In genomic region chr12:123043536-123044001, GRCh38 we compare ENCODE assay signal across 8 cellular contexts.
DNase-seq lines count a peak whose midpoint lies in the region; ATAC-seq, FAIRE-seq and TF ChIP-seq lines count a peak whose summit lies in the region.

No MANE protein-coding gene starts in this region.

- POLR2A ChIA-PET in activated B cell treated with CpG ODN at 0.5 μM for 24 hours (lab: Charles Lee) = interaction anchor here (0.5 to 2.4 kb wide), 10 partner anchors 22 to 1394 kb away, joined by 3 to 19 read pairs (median 4); partner anchors contain the start of genes DDX55, MPHOSPH9 and MTRFR
- POLR2A ChIA-PET in MCF 10A (lab: Yijun Ruan, JAX) = interaction anchor here (1.0 to 2.2 kb wide), 3 partner anchors 73 to 194 kb away, joined by 4 to 8 read pairs (median 4); no protein-coding TSS in a partner anchor

- H3K9me3 Mint-ChIP-seq in activated B cell treated with CpG ODN at 0.5 μM for 24 hours = no peaks in the 10 kb centered on the region
- H3K9me3 Mint-ChIP-seq in MCF 10A (ENCODE audit: unreplicated experiment) = no peaks in the 10 kb centered on the region

- DNase-seq in GM12891 (ENCODE audit: insufficient read length, low spot score) (no peak), NCI-H2029 (lab: John Stamatoyannopoulos, UW) (peak; percentile 65), activated B cell treated with CpG ODN at 0.5 μM for 24 hours (peak; percentile 51), MCF 10A (ENCODE audit: unreplicated experiment) (peak; percentile 73), iris pigment epithelial cell (ENCODE audit: low read depth) (peak; percentile 98)
- peak; percentile 65 for DNase-seq in stimulated activated CD4-positive, alpha-beta T cell treated with anti-CD3 and anti-CD28 coated beads, Interleukin-12 subunit alpha, Interleukin-12 subunit beta, amount 100 ng/mL, for 4 hours

- TF ChIP-seq CTCF in activated B cell treated with CpG ODN at 0.5 μM for 24 hours (IDR thresholded peaks at IDR 0.05) (no peak), MCF 10A (IDR thresholded peaks at IDR 0.05; ENCODE audit: unreplicated experiment) (peak; percentile 60)

- intact Hi-C loops in activated B cell treated with CpG ODN at 0.5 μM for 24 hours (cut with micrococcal nuclease) (loop anchor here (1.0 to 5.0 kb wide), 5 partner anchors 44 to 574 kb away; partner anchors contain the start of gene PITPNM2), MCF 10A (cut with micrococcal nuclease) (loop anchor here (1.0 kb wide), 2 partner anchors 108 to 195 kb away; partner anchors contain the start of gene PITPNM2)

- H3K27me3 Mint-ChIP-seq in activated B cell treated with CpG ODN at 0.5 μM for 24 hours (no peaks in the 10 kb centered on the region), MCF 10A (ENCODE audit: insufficient read depth, unreplicated experiment) (no peaks in the 10 kb centered on the region)

- H3K27ac Mint-ChIP-seq in activated B cell treated with CpG ODN at 0.5 μM for 24 hours (no peak overlapping the region), MCF 10A (ENCODE audit: low read depth, unreplicated experiment) (no peak overlapping the region)

- H3K36me3 Mint-ChIP-seq in activated B cell treated with CpG ODN at 0.5 μM for 24 hours (ENCODE audit: low read depth) (no peaks in the 10 kb centered on the region), MCF 10A (ENCODE audit: insufficient read depth, unreplicated experiment) (no peaks in the 10 kb centered on the region)

- FAIRE-seq in GM12891 (lab: Jason Lieb, UNC) = peak; percentile 84

- ATAC-seq in activated B cell treated with CpG ODN at 0.5 μM for 24 hours (ENCODE audit: low read depth) (peak; percentile 97), GM18498 (IDR thresholded peaks at IDR 0.05; ENCODE audit: unreplicated experiment) (no peak), GM18867 (IDR thresholded peaks at IDR 0.05; ENCODE audit: unreplicated experiment) (no peak)

- no peak overlapping the region for H3K4me3 Mint-ChIP-seq in activated B cell treated with CpG ODN at 0.5 μM for 24 hours
- H3K4me3 Mint-ChIP-seq in MCF 10A (ENCODE audit: unreplicated experiment) = no peak overlapping the region

- TF ChIP-seq POLR2A in GM12891 (IDR thresholded peaks at IDR 0.05; ENCODE audit: low read depth, low read length) = no peak

- CTCF ChIA-PET in activated B cell treated with CpG ODN at 0.5 μM for 24 hours (lab: Charles Lee) (interaction anchor here (0.7 to 6.5 kb wide), 21 partner anchors 12 to 196 kb away, joined by 3 to 106 read pairs (median 4); partner anchors contain the start of genes MPHOSPH9, MTRFR and PITPNM2), MCF 10A (lab: Yijun Ruan, JAX) (interaction anchor here (0.5 to 4.6 kb wide), 22 partner anchors 15 to 208 kb away, joined by 3 to 26 read pairs (median 4); partner anchors contain the start of gene MPHOSPH9)

- BruUV-seq in MCF 10A (replicated peaks; lab: Mats Ljungman, UMichigan) = no TSS peak

- H3K4me1 Mint-ChIP-seq in activated B cell treated with CpG ODN at 0.5 μM for 24 hours = peaks cover 16% of the 10 kb centered on the region
- H3K4me1 Mint-ChIP-seq in MCF 10A (ENCODE audit: insufficient read depth, unreplicated experiment) = no peaks in the 10 kb centered on the region

TF ChIP-seq in GM12891, 5 proteins besides CTCF, POLR2A, EP300 and RAD21:
- TF ChIP-seq PAX5 (IDR thresholded peaks at IDR 0.05; ENCODE audit: insufficient read depth, low read length, severe bottlenecking) = no peak
- TF ChIP-seq POU2F2 (IDR thresholded peaks at IDR 0.05; ENCODE audit: low read depth, low read length) = no peak
- TF ChIP-seq SPI1 (IDR thresholded peaks at IDR 0.05; ENCODE audit: low read depth, low read length) = no peak
- no peak for TF ChIP-seq TAF1 (IDR thresholded peaks at IDR 0.05; ENCODE audit: low read depth, low read length)
- TF ChIP-seq POLR2AphosphoS5 (IDR thresholded peaks at IDR 0.05; ENCODE audit: low read depth, low read length) = no peak
